20 cellular contexts compared by ENCODE assay signal in genomic region chr5:63697811-63698210, GRCh38.
"Had no signal": no experiment of that assay in that cellular context is flagged by ENCODE, and none has a peak within 500 bp of the region (broad histone marks: within the 10 kb centered on the region; RNA-seq: fewer than 3 reads in every experiment).

No MANE protein-coding gene starts in this region.

- H3K27ac ChIP-seq: coronary artery, gastroesophageal sphincter, heart left ventricle, neutrophil, psoas muscle, suprapubic skin, tibial artery, upper lobe of left lung, uterus had no signal

- ATAC-seq: gastroesophageal sphincter; heart left ventricle; left colon; left ventricle myocardium superior; naive thymus-derived CD8-positive, alpha-beta T cell; psoas muscle had no signal

- H3K4me1 ChIP-seq: gastroesophageal sphincter, heart left ventricle, psoas muscle, suprapubic skin, tibial artery, upper lobe of left lung, uterus had no signal

- H3K27me3 ChIP-seq: gastroesophageal sphincter, heart left ventricle, neutrophil, suprapubic skin, tibial artery, upper lobe of left lung, uterus had no signal

- H3K9me3 ChIP-seq: gastroesophageal sphincter, neutrophil, psoas muscle, tibial artery, upper lobe of left lung, uterus had no signal

- H3K4me3 ChIP-seq: coronary artery, gastroesophageal sphincter, heart left ventricle, lung, psoas muscle, suprapubic skin, tibial artery, upper lobe of left lung, uterus had no signal

- DNase-seq: effector CD4-positive, alpha-beta T cell; endodermal cell; erythroblast; heart left ventricle; left colon; left ventricle myocardium superior; mesendoderm; naive thymus-derived CD8-positive, alpha-beta T cell; psoas muscle; small intestine; stimulated activated CD4-positive, alpha-beta T cell treated with anti-CD3 and anti-CD28 coated beads, Interleukin-2, amount 100 ng/mL, for 48 hours; stimulated activated naive CD4-positive, alpha-beta T cell treated with Interleukin-2 at 50 U/mL for 16 hours; tibial artery; upper lobe of left lung; uterus had no signal

- H3K36me3 ChIP-seq: gastroesophageal sphincter, heart left ventricle, neutrophil, suprapubic skin, tibial artery, upper lobe of left lung, uterus had no signal
